In the genomic region with DNA sequence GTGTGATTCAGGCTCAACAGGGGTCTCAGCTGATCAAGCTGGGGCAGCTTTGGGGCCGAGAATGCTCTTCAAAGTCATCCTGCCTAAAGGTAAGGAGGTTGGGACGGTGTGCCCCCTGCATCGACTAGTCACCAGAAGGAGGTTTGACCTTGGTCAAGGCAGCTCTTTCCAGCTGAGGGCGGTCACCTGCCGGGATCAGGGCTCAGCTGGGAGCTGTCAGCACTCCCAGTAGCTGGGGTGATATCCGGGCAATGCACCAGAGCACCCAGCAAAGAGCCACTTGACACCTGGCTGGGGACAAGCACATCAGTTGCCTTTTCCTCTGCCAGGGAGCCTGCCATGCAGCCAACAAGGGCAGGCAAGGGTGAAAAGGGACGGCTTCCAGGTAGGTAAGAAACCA, we compare ENCODE assay signal across 23 cellular contexts.
A peak's percentile ranks its signal among the peaks of the same experiment; 100 is the strongest.
DNase-seq lines count a peak whose midpoint lies in the region; ATAC-seq and TF ChIP-seq lines count a peak whose summit lies in the region.
"Had no signal": no experiment of that assay in that cellular context is flagged by ENCODE, and none has a peak within 500 bp of the region (broad histone marks: within the 10 kb centered on the region; RNA-seq: fewer than 3 reads in every experiment).

No MANE protein-coding gene starts in this region.

- WGBS in smooth muscle cell (ENCODE audit: low lambda C conversion rate), result 82% methylated on average over 7 of the region's 7 CpGs

- H3F3A ChIP-seq in smooth muscle cell (ENCODE audit: low read depth), result peaks cover 7% of the 10 kb centered on the region

- H3K36me3 Mint-ChIP-seq in brain, result no peaks in the 10 kb centered on the region

- no peak for ATAC-seq in GM21528 (IDR thresholded peaks at IDR 0.05; ENCODE audit: low FRiP score, unreplicated experiment)
- ATAC-seq: activated naive CD8-positive, alpha-beta T cell treated with anti-CD3 and anti-CD28 coated beads, Interleukin-2, amount 50 U/mL, for 24 hours; K562; stimulated activated naive CD8-positive, alpha-beta T cell treated with anti-CD3 and anti-CD28 coated beads, Interleukin-15, Interleukin-2, amounts not matched to agents 100 U/mL and 50 U/mL, for 24 hours had no signal

- no peaks in the 10 kb centered on the region for H3K36me3 ChIP-seq in iPS-20b (ENCODE audit: insufficient read depth, low read depth, low read length)
- no peaks in the 10 kb centered on the region for H3K36me3 ChIP-seq in smooth muscle cell (ENCODE audit: low read depth)
- H3K36me3 ChIP-seq: upper lobe of left lung had no signal

- DNase-seq in DMS153 treated with DMSO at 0.1 percent for 48 hours (lab: John Stamatoyannopoulos, UW; ENCODE audit: unreplicated experiment), result peak; percentile 6
- DNase-seq in DMS153 (lab: John Stamatoyannopoulos, UW), result no peak
- no peak for DNase-seq in smooth muscle cell (lab: John Stamatoyannopoulos, UW; ENCODE audit: unreplicated experiment)
- DNase-seq in AML-193 (lab: John Stamatoyannopoulos, UW), result no peak
- DNase-seq in stimulated activated CD4-positive, alpha-beta T cell treated with anti-CD3 and anti-CD28 coated beads, Interleukin-1b, Interleukin-23, amount 100 ng/mL, for 48 hours, result no peak
- DNase-seq: activated CD4-positive, alpha-beta T cell treated with anti-CD3 and anti-CD28 coated beads, Interleukin-2, amount 50 U/mL, for 4 hours; activated effector memory CD4-positive, alpha-beta T cell treated with anti-CD3 and anti-CD28 coated beads, Interleukin-2, amount 50 U/mL, for 16 hours; activated naive CD8-positive, alpha-beta T cell treated with anti-CD3 and anti-CD28 coated beads, Interleukin-2, amount 50 U/mL, for 24 hours; dermis blood vessel endothelial cell; DMS 273 treated with DMSO at 0.1 percent for 48 hours; GDM1; NCI-H345; stimulated activated naive CD8-positive, alpha-beta T cell treated with anti-CD3 and anti-CD28 coated beads, Interleukin-15, Interleukin-2, amounts not matched to agents 100 U/mL and 50 U/mL, for 24 hours had no signal

- H3K79me2 ChIP-seq in smooth muscle cell (ENCODE audit: low read depth), result no peaks in the 10 kb centered on the region
- H3K79me2 ChIP-seq: hepatocyte, parathyroid adenoma had no signal

- H3K4me1 ChIP-seq in iPS-20b (ENCODE audit: insufficient read depth, low read length), result peaks cover 12% of the 10 kb centered on the region; the same call in 1 of the 2 replicates
- peaks cover 14% of the 10 kb centered on the region for H3K4me1 ChIP-seq in smooth muscle cell (ENCODE audit: low read depth)
- H3K4me1 ChIP-seq: parathyroid adenoma had no signal

- H3K4me1 Mint-ChIP-seq in brain, result peaks cover 58% of the 10 kb centered on the region
- H3K4me1 Mint-ChIP-seq: activated naive CD8-positive, alpha-beta T cell treated with anti-CD3 and anti-CD28 coated beads, Interleukin-2, amount 50 U/mL, for 24 hours had no signal

- H3K4me2 ChIP-seq in smooth muscle cell, result peak overlapping the region; percentile 72

- peak overlapping the region in 4 of 5 experiments; percentile 59 to 94 (median 89) for H3K27ac Mint-ChIP-seq in brain
- H3K27ac Mint-ChIP-seq: activated naive CD8-positive, alpha-beta T cell treated with anti-CD3 and anti-CD28 coated beads, Interleukin-2, amount 50 U/mL, for 24 hours had no signal

- H3K9ac ChIP-seq in iPS-20b (ENCODE audit: low read depth, low read length) (no peak overlapping the region), smooth muscle cell (ENCODE audit: low read depth) (no peak overlapping the region)
- H3K9ac ChIP-seq: parathyroid adenoma had no signal

- H3K9me3 ChIP-seq in iPS-20b (ENCODE audit: insufficient read depth, low read depth, low read length) (no peaks in the 10 kb centered on the region), smooth muscle cell (replicated peaks; ENCODE audit: low read depth) (no peaks in the 10 kb centered on the region)
- H3K9me3 ChIP-seq: upper lobe of left lung had no signal

- H3K4me3 Mint-ChIP-seq in brain, result peak overlapping the region in 4 of 5 experiments; percentile 15 to 66 (median 60)
- H3K4me3 Mint-ChIP-seq: activated naive CD8-positive, alpha-beta T cell treated with anti-CD3 and anti-CD28 coated beads, Interleukin-2, amount 50 U/mL, for 24 hours had no signal

- H3K27me3 ChIP-seq in iPS-20b (ENCODE audit: insufficient read depth, low read length), result peaks cover 18% of the 10 kb centered on the region
- peaks cover 7% of the 10 kb centered on the region for H3K27me3 ChIP-seq in smooth muscle cell (ENCODE audit: low read depth)
- H3K27me3 ChIP-seq: upper lobe of left lung had no signal

- H3K4me3 ChIP-seq in iPS-20b (ENCODE audit: low read length) (peak overlapping the region; percentile 8; the same call in 1 of the 2 replicates), smooth muscle cell (no peak overlapping the region)
- H3K4me3 ChIP-seq: hepatocyte, K562, SK-N-MC, upper lobe of left lung had no signal

- H3K27ac ChIP-seq in iPS-20b (ENCODE audit: low read length) (no peak overlapping the region), smooth muscle cell (ENCODE audit: low read depth) (no peak overlapping the region)
- H3K27ac ChIP-seq: 22Rv1, C4-2B, hepatocyte, parathyroid adenoma, SK-N-MC, upper lobe of left lung had no signal

- no peak for TF ChIP-seq CTCF in brain (conservative IDR thresholded peaks at IDR 0.05)
- TF ChIP-seq CTCF in smooth muscle cell (IDR thresholded peaks at IDR 0.05; ENCODE audit: borderline replicate concordance, insufficient read depth, poor library complexity, severe bottlenecking), result no peak

- H3K9me3 Mint-ChIP-seq in brain, result peaks cover 0 to 17% (median 0%) of the 10 kb centered on the region in 5 experiments
- H3K9me3 Mint-ChIP-seq: activated naive CD8-positive, alpha-beta T cell treated with anti-CD3 and anti-CD28 coated beads, Interleukin-2, amount 50 U/mL, for 24 hours had no signal

- no peaks in the 10 kb centered on the region for H4K20me1 ChIP-seq in smooth muscle cell (ENCODE audit: low read depth)

- H2AFZ ChIP-seq in smooth muscle cell (ENCODE audit: low read depth), result no peak overlapping the region
- H2AFZ ChIP-seq: hepatocyte, parathyroid adenoma had no signal

- peaks cover 20% of the 10 kb centered on the region for H3K27me3 Mint-ChIP-seq in brain
